In genomic region chr10:110414563-110415309, GRCh38 we compare ENCODE assay signal across 8 cellular contexts.
A peak's percentile ranks its signal among the peaks of the same experiment; 100 is the strongest.
DNase-seq lines count a peak whose midpoint lies in the region; ATAC-seq and TF ChIP-seq lines count a peak whose summit lies in the region.

No MANE protein-coding gene starts in this region.

- H3K27me3 ChIP-seq in OCI-LY3 (ENCODE audit: low read depth, low read length) = no peaks in the 10 kb centered on the region

- ATAC-seq in GM18517 (IDR thresholded peaks at IDR 0.05; ENCODE audit: unreplicated experiment) = peak; percentile 84
- ATAC-seq in HG02870 (IDR thresholded peaks at IDR 0.05; ENCODE audit: unreplicated experiment) = peak; percentile 82
- peak; percentile 95 for ATAC-seq in activated T-helper 17 cell treated with anti-CD3 and anti-CD28 coated beads, Interleukin-2, amount 50 U/mL, for 72 hours (replicated peaks)
- ATAC-seq in left colon = peak; percentile 2
- peak; percentile 88 to 91 for ATAC-seq in stimulated activated naive B cell treated with anti-CD40 and anti-IgM and Interleukin-4, amounts not matched to agents 10 μg/mL and 1 μg/mL and 100 μg/mL, for 72 hours (replicated peaks)

- peak; percentile 51 to 73 for DNase-seq in left colon
- DNase-seq in stimulated activated naive B cell treated with anti-CD40 and anti-IgM and Interleukin-4, amounts not matched to agents 10 μg/mL and 1 μg/mL and 100 μg/mL, for 72 hours = peak; percentile 91
- DNase-seq in NCI-H345 (lab: John Stamatoyannopoulos, UW) = no peak
- no peak for DNase-seq in NCI-H2227 (lab: John Stamatoyannopoulos, UW; ENCODE audit: unreplicated experiment)

- no peaks in the 10 kb centered on the region for H3K36me3 ChIP-seq in OCI-LY3 (replicated peaks; ENCODE audit: low read depth, low read length)

- H3K27me3 Mint-ChIP-seq in activated T-helper 17 cell treated with anti-CD3 and anti-CD28 coated beads, Interleukin-2, amount 50 U/mL, for 72 hours = no peaks in the 10 kb centered on the region
- H3K27me3 Mint-ChIP-seq in stimulated activated naive B cell treated with anti-CD40 and anti-IgM and Interleukin-4, amounts not matched to agents 10 μg/mL and 1 μg/mL and 100 μg/mL, for 72 hours = no peaks in the 10 kb centered on the region

- intact Hi-C loops in left colon (cut with DNase I, micrococcal nuclease) = no loop called here

- peak overlapping the region; percentile 77 for H3K9ac ChIP-seq in OCI-LY3 (ENCODE audit: low read length)

- H3K36me3 Mint-ChIP-seq in activated T-helper 17 cell treated with anti-CD3 and anti-CD28 coated beads, Interleukin-2, amount 50 U/mL, for 72 hours (ENCODE audit: low read depth) = peaks cover 7% of the 10 kb centered on the region
- H3K36me3 Mint-ChIP-seq in stimulated activated naive B cell treated with anti-CD40 and anti-IgM and Interleukin-4, amounts not matched to agents 10 μg/mL and 1 μg/mL and 100 μg/mL, for 72 hours = peaks cover 0 to 3% of the 10 kb centered on the region in 2 donors

- H3K9me3 ChIP-seq in OCI-LY3 (ENCODE audit: insufficient read depth, low read length) = no peaks in the 10 kb centered on the region; the same call in 1 of the 2 replicates

- H3K27ac ChIP-seq in OCI-LY3 (ENCODE audit: low read length) = peak overlapping the region; percentile 90

- H3K4me2 ChIP-seq in OCI-LY3 (ENCODE audit: low read length) = peak overlapping the region; percentile 92

- no peaks in the 10 kb centered on the region for H3K9me3 Mint-ChIP-seq in activated T-helper 17 cell treated with anti-CD3 and anti-CD28 coated beads, Interleukin-2, amount 50 U/mL, for 72 hours
- H3K9me3 Mint-ChIP-seq in stimulated activated naive B cell treated with anti-CD40 and anti-IgM and Interleukin-4, amounts not matched to agents 10 μg/mL and 1 μg/mL and 100 μg/mL, for 72 hours = no peaks in the 10 kb centered on the region

- no peak overlapping the region for H2AFZ ChIP-seq in OCI-LY3 (ENCODE audit: low read depth, low read length)

- H3K4me3 ChIP-seq in OCI-LY3 (ENCODE audit: low read length) = peak overlapping the region; percentile 58

- H3K4me1 ChIP-seq in OCI-LY3 (ENCODE audit: low read length) = peaks cover 87% of the 10 kb centered on the region

- H3K4me3 Mint-ChIP-seq in activated T-helper 17 cell treated with anti-CD3 and anti-CD28 coated beads, Interleukin-2, amount 50 U/mL, for 72 hours = peak overlapping the region; percentile 83
- peak overlapping the region; percentile 5 to 59 for H3K4me3 Mint-ChIP-seq in stimulated activated naive B cell treated with anti-CD40 and anti-IgM and Interleukin-4, amounts not matched to agents 10 μg/mL and 1 μg/mL and 100 μg/mL, for 72 hours

- peak overlapping the region; percentile 90 for H3K27ac Mint-ChIP-seq in activated T-helper 17 cell treated with anti-CD3 and anti-CD28 coated beads, Interleukin-2, amount 50 U/mL, for 72 hours
- peak overlapping the region; percentile 73 for H3K27ac Mint-ChIP-seq in stimulated activated naive B cell treated with anti-CD40 and anti-IgM and Interleukin-4, amounts not matched to agents 10 μg/mL and 1 μg/mL and 100 μg/mL, for 72 hours

- no peak for TF ChIP-seq CTCF in OCI-LY3 (IDR thresholded peaks at IDR 0.05; ENCODE audit: low read depth, low read length)

- peaks cover 52% of the 10 kb centered on the region for H3K4me1 Mint-ChIP-seq in activated T-helper 17 cell treated with anti-CD3 and anti-CD28 coated beads, Interleukin-2, amount 50 U/mL, for 72 hours
- H3K4me1 Mint-ChIP-seq in stimulated activated naive B cell treated with anti-CD40 and anti-IgM and Interleukin-4, amounts not matched to agents 10 μg/mL and 1 μg/mL and 100 μg/mL, for 72 hours = peaks cover 61 to 82% of the 10 kb centered on the region in 2 donors

- no peaks in the 10 kb centered on the region for H4K20me1 ChIP-seq in OCI-LY3 (ENCODE audit: insufficient read depth, low read length)

- no peaks in the 10 kb centered on the region for H3K79me2 ChIP-seq in OCI-LY3 (ENCODE audit: low read length)

Comparison
In these comparisons a context has a peak if more than half of its experiments do, and no peak if none do; other contexts are left out.
1. ATAC-seq: peak in every context shown above with its lines; median percentile 95 in activated T-helper 17 cell treated with anti-CD3 and anti-CD28 coated beads, Interleukin-2, amount 50 U/mL, for 72 hours; 90 in stimulated activated naive B cell treated with anti-CD40 and anti-IgM and Interleukin-4, amounts not matched to agents 10 μg/mL and 1 μg/mL and 100 μg/mL, for 72 hours; 84 in GM18517; 82 in HG02870; 2 in left colon.
2. DNase-seq: peak in left colon (2 of 2) and stimulated activated naive B cell treated with anti-CD40 and anti-IgM and Interleukin-4, amounts not matched to agents 10 μg/mL and 1 μg/mL and 100 μg/mL, for 72 hours (single experiment); none in NCI-H345 (single experiment) and NCI-H2227 (single experiment).